Comparison of ENCODE assay signal across 22 cellular contexts in genomic region chr9:73121375-73121935, GRCh38.
"Had no signal": no experiment of that assay in that cellular context is flagged by ENCODE, and none has a peak within 500 bp of the region (broad histone marks: within the 10 kb centered on the region; RNA-seq: fewer than 3 reads in every experiment).

No MANE protein-coding gene starts in this region.

- H3K4me3 ChIP-seq: pancreas, prostate gland, sigmoid colon, upper lobe of left lung, vagina had no signal

- H3K27me3 ChIP-seq: pancreas, sigmoid colon, upper lobe of left lung, vagina had no signal

- ATAC-seq: left ventricle myocardium superior; pancreas; stimulated activated memory B cell treated with anti-CD40 and anti-IgM and Interleukin-4, amounts not matched to agents 10 μg/mL and 1 μg/mL and 100 μg/mL, for 72 hours; stimulated activated naive CD8-positive, alpha-beta T cell treated with anti-CD3 and anti-CD28 coated beads, Interleukin-15, amount 100 ng/mL, for 72 hours had no signal

- H3K9me3 ChIP-seq: pancreas, prostate gland, sigmoid colon, upper lobe of left lung, vagina had no signal

- H3K36me3 ChIP-seq: pancreas, prostate gland, sigmoid colon, upper lobe of left lung, vagina had no signal

- H3K27ac ChIP-seq: pancreas, prostate gland, sigmoid colon, upper lobe of left lung, vagina had no signal

- DNase-seq: activated B cell treated with CpG ODN at 0.5 μM for 24 hours; activated effector memory CD4-positive, alpha-beta T cell treated with Interleukin-2 at 50 U/mL for 16 hours; activated naive CD4-positive, alpha-beta T cell treated with Interleukin-2 at 50 U/mL for 16 hours; activated T-cell treated with anti-CD3 and anti-CD28 coated beads for 4 hours; activated T-cell treated with anti-CD3 and anti-CD28 coated beads, Interleukin-2, amount 50 U/mL, for 72 hours; anterior cingulate cortex; effector CD8-positive, alpha-beta T cell; foreskin melanocyte; left ventricle myocardium superior; mammary epithelial cell; naive B cell; pancreas; sigmoid colon; small intestine; stimulated activated CD4-positive, alpha-beta T cell treated with anti-CD3 and anti-CD28 coated beads, Interleukin-4, amount 100 ng/mL, for 24 hours; stimulated activated naive CD8-positive, alpha-beta T cell treated with anti-CD3 and anti-CD28 coated beads, Interleukin-15, amount 100 ng/mL, for 72 hours; substantia nigra; T-helper 2 cell; upper lobe of left lung had no signal

- H3K4me1 ChIP-seq: pancreas, prostate gland, sigmoid colon, upper lobe of left lung, vagina had no signal
